8 cellular contexts compared by ENCODE assay signal in the genomic region with DNA sequence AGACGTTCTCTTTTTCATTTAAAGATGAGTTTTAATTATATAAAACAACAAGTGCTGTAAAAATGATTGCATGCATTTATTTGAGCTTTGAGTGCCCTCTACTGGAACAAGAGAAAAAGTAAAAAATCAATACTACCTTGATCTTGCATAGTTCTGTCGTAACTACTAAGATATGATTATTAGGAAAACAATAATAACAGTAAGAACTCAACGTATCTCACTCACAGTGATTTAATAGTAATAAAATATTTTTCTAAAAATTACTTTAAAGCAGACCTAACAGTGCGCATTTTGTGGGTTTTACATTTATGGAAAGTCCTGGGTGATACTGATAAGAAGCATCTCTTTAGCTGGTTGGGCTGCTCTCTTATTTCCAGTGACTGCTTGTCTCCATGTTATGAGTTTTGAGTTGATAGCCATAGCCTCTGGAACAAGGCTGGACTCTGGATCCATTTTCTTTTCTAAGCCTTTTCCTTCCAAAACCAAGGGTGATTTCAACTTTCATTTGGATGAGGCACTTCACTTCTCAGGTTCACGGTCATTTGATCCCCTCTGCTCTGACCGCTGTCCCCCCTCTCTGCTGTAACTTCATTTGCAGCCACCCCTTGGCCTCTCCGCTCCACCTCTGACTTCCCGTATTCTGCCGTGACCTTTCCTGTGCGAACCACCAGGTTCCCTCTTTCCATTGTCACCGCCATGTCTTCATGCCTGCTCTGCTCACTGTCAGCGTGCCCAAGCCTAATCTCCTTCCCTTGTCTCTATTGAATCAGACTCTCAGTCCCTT. TPM values are rescaled to one million over a fixed set of nuclear protein-coding genes. Genes with fewer than 3 reads are reported as not detected.
DNase-seq lines count a peak whose midpoint lies in the region; ATAC-seq and TF ChIP-seq lines count a peak whose summit lies in the region.

No MANE protein-coding gene starts in this region.

- H3K4me3 Mint-ChIP-seq in CD14-positive monocyte, result peak overlapping the region; percentile 65 to 86

- H3K4me3 ChIP-seq in fibroblast of pulmonary artery (replicated peaks; ENCODE audit: low read depth, low read length) (no peak overlapping the region), uterus (no peak overlapping the region)

- intact Hi-C loops in CD14-positive monocyte (cut with micrococcal nuclease), result no loop called here
- intact Hi-C loops in uterus (cut with DNase I; ENCODE audit: low total_unique reads), result no loop called here

- TF ChIP-seq POLR2A in uterus (IDR thresholded peaks at IDR 0.05), result no peak

- peaks cover 0 to 2% of the 10 kb centered on the region in 2 donors for H3K36me3 Mint-ChIP-seq in CD14-positive monocyte

- H3K27ac Mint-ChIP-seq in CD14-positive monocyte, result peak overlapping the region; percentile 35 to 91 (median 87)

- H3K36me3 ChIP-seq in uterus, result no peaks in the 10 kb centered on the region

- H3K4me1 Mint-ChIP-seq in CD14-positive monocyte, result peaks cover 51% of the 10 kb centered on the region

- no peaks in the 10 kb centered on the region for H3K9me3 ChIP-seq in uterus

- TF ChIP-seq CTCF in CD14-positive monocyte (IDR thresholded peaks at IDR 0.05) (peak; percentile 68), fibroblast of pulmonary artery (IDR thresholded peaks at IDR 0.05; ENCODE audit: low read length, missing control alignments) (peak; percentile 33), uterus (IDR thresholded peaks at IDR 0.05) (peak in 3 of 4 experiments; percentile 29 to 42 (median 33))

- H3K27ac ChIP-seq in uterus, result no peak overlapping the region
- H3K27ac ChIP-seq in caudate nucleus (ENCODE audit: low read depth, low read length), result no peak overlapping the region

- H3K9me3 Mint-ChIP-seq in CD14-positive monocyte, result peaks cover 0 to 4% (median 0%) of the 10 kb centered on the region in 7 donors

- H3K27me3 ChIP-seq in uterus, result no peaks in the 10 kb centered on the region

- H3K4me1 ChIP-seq in uterus, result no peaks in the 10 kb centered on the region

- H3K27me3 Mint-ChIP-seq in CD14-positive monocyte (ENCODE audit: low read depth in 3 of 3), result no peaks in the 10 kb centered on the region

- DNase-seq in CD14-positive monocyte (ENCODE audit: low spot score) (peak; percentile 53), NOMO-1 (lab: John Stamatoyannopoulos, UW; ENCODE audit: unreplicated experiment in 2 of 2) (peak; percentile 39 to 56), fibroblast of pulmonary artery (ENCODE audit: low read depth) (peak; percentile 34), uterus (no peak), caudate nucleus (lab: John Stamatoyannopoulos, UW) (no peak), AG08396 (ENCODE audit: low spot score) (no peak), hepatic stellate cell (ENCODE audit: low spot score) (no peak)

- ATAC-seq in GM21447 (IDR thresholded peaks at IDR 0.05; ENCODE audit: unreplicated experiment), result peak; percentile 4

RNA-seq across cellular contexts. Expression of gene INHBA, which starts 29.6 kb away (rescaled TPM):
- polyA plus RNA-seq in CD14-positive monocyte, result under 1 TPM; 0.08 to 0.24 TPM
- 10 to 100 TPM in 2 of 4 donors, 1 to 10 TPM in 2; 5.4 to 18.4 (median 10.8) TPM for total RNA-seq in uterus

Comparison
In these comparisons a context has a peak if more than half of its experiments do, and no peak if none do; other contexts are left out.
1. DNase-seq: peak in CD14-positive monocyte (single experiment), NOMO-1 (2 of 2) and fibroblast of pulmonary artery (single experiment); none in uterus (0 of 2), caudate nucleus (0 of 61), AG08396 (single experiment) and hepatic stellate cell (single experiment).
2. Peak in every context shown above with its lines, with median percentiles within 50 percentile points of each other: CTCF ChIP-seq.